Comparison of ENCODE assay signal across 8 cellular contexts in the genomic region with DNA sequence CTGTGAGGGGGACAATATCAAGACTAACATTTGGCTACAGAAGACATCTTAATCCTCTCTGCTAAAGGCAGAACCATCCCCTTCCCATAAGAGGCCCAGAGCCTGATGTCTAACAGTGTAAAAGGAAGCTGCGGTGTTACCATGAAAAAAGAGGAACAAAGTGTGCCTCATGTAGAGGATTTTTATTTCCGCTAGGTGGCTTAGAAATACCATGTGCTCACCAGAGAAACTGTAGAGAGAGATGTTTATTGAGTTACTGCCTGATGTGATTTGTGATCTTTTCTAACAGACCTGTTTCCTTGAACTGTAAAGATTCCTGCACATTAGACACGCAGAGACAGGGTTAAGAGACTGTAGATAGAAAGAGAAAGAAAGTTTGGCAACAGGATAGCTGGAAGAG. TPM values are rescaled to one million over a fixed set of nuclear protein-coding genes. Genes with fewer than 3 reads are reported as not detected.
DNase-seq lines count a peak whose midpoint lies in the region; ATAC-seq and TF ChIP-seq lines count a peak whose summit lies in the region.

No MANE protein-coding gene starts in this region.

- H3K79me2 ChIP-seq in OCI-LY1 (ENCODE audit: insufficient read depth, low read length): no peaks in the 10 kb centered on the region

- no peak overlapping the region for H3K4me2 ChIP-seq in OCI-LY1 (ENCODE audit: low read length)

- no peak for TF ChIP-seq EP300 in ovary (IDR thresholded peaks at IDR 0.05)

- H3F3A ChIP-seq in OCI-LY1 (ENCODE audit: insufficient read depth, low read length): no peaks in the 10 kb centered on the region

- no peaks in the 10 kb centered on the region for H3K9me2 ChIP-seq in OCI-LY1 (ENCODE audit: low read depth, low read length)

- POLR2A ChIA-PET in HEK293T (lab: Yijun Ruan, JAX): no interaction called here

- no peaks in the 10 kb centered on the region for H3K4me1 ChIP-seq in OCI-LY1 (ENCODE audit: insufficient read depth, low read length, severe bottlenecking)
- no peaks in the 10 kb centered on the region for H3K4me1 ChIP-seq in ovary (ENCODE audit: insufficient read depth)

- no peak overlapping the region for H3K27ac ChIP-seq in OCI-LY1 (ENCODE audit: low read depth, low read length, poor library complexity, severe bottlenecking)
- H3K27ac ChIP-seq in ovary: no peak overlapping the region

- intact Hi-C loops in ovary (cut with DNase I): no loop called here

- no peak overlapping the region for H2AFZ ChIP-seq in OCI-LY1 (ENCODE audit: low read length)

- H3K4me3 ChIP-seq in OCI-LY1 (ENCODE audit: low read depth, low read length, poor library complexity, severe bottlenecking): no peak overlapping the region
- H3K4me3 ChIP-seq in ovary: no peak overlapping the region

- no peak for ATAC-seq in HG02938 (IDR thresholded peaks at IDR 0.05; ENCODE audit: unreplicated experiment)

- H4K20me1 ChIP-seq in OCI-LY1 (ENCODE audit: insufficient read depth, low read length): no peaks in the 10 kb centered on the region

- no peak overlapping the region for H3K9ac ChIP-seq in OCI-LY1 (ENCODE audit: low read length)

- CTCF ChIA-PET in HEK293T (lab: Yijun Ruan, JAX): no interaction called here

- H3K27me3 ChIP-seq in OCI-LY1 (ENCODE audit: insufficient read depth, low read length) (no peaks in the 10 kb centered on the region), ovary (no peaks in the 10 kb centered on the region)

- TF ChIP-seq POLR2A in ovary (IDR thresholded peaks at IDR 0.05): no peak

- DNase-seq in HEK293T (ENCODE audit: extremely low spot score): peak; percentile 14
- peak; percentile 29 for DNase-seq in iPS-NIHi11 (ENCODE audit: low spot score)
- DNase-seq in ovary: no peak
- no peak for DNase-seq in DMS79 treated with DMSO at 0.1 percent for 48 hours (lab: John Stamatoyannopoulos, UW)
- no peak for DNase-seq in T-helper 9 cell

- TF ChIP-seq CTCF in GM12873 (IDR thresholded peaks at IDR 0.05; ENCODE audit: insufficient read depth, low read depth, low read length, missing control alignments): peak; percentile 61
- peak; percentile 54 for TF ChIP-seq CTCF in OCI-LY1 (IDR thresholded peaks at IDR 0.05; ENCODE audit: low read length)
- no peak for TF ChIP-seq CTCF in ovary (IDR thresholded peaks at IDR 0.05)

- H3K9me3 ChIP-seq in OCI-LY1 (ENCODE audit: low read length) (no peaks in the 10 kb centered on the region), ovary (no peaks in the 10 kb centered on the region)

- H3K36me3 ChIP-seq in OCI-LY1 (ENCODE audit: insufficient read depth, low read length): no peaks in the 10 kb centered on the region
- no peaks in the 10 kb centered on the region for H3K36me3 ChIP-seq in ovary

- WGBS in ovary, 3 donors: 39 to 46% (median 41%) methylated on average over 3 of the region's 3 CpGs

TF ChIP-seq in HEK293T, 16 proteins besides CTCF, POLR2A, EP300 and RAD21:
- no peak for TF ChIP-seq HDGF (IDR thresholded peaks at IDR 0.05; ENCODE audit: borderline replicate concordance)
- TF ChIP-seq, protein P1, sequence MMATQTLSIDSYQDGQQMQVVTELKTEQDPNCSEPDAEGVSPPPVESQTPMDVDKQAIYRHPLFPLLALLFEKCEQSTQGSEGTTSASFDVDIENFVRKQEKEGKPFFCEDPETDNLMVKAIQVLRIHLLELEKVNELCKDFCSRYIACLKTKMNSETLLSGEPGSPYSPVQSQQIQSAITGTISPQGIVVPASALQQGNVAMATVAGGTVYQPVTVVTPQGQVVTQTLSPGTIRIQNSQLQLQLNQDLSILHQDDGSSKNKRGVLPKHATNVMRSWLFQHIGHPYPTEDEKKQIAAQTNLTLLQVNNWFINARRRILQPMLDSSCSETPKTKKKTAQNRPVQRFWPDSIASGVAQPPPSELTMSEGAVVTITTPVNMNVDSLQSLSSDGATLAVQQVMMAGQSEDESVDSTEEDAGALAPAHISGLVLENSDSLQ (IDR thresholded peaks at IDR 0.05): 0 out of 2 replicates have a peak, but pooled peaks have one; percentile 2

RNA-seq across cellular contexts. Expression of gene OR5H15, which starts 22.1 kb away (rescaled TPM):
- not detected for total RNA-seq in ovary
- polyA plus RNA-seq in ovary: not detected

RNA-seq across cellular contexts. Expression of gene OR5H14, which starts 41.3 kb away (rescaled TPM):
- total RNA-seq in ovary: not detected
- not detected for polyA plus RNA-seq in ovary

RNA-seq across cellular contexts. Expression of gene OR5H1, which starts 58.0 kb away (rescaled TPM):
- not detected for total RNA-seq in ovary
- polyA plus RNA-seq in ovary: not detected

Comparison
In these comparisons a context has a peak if more than half of its experiments do, and no peak if none do; other contexts are left out.
1. CTCF ChIP-seq: peak in GM12873 (single experiment) and OCI-LY1 (single experiment); none in ovary (0 of 3).
2. DNase-seq: peak in HEK293T (single experiment) and iPS-NIHi11 (single experiment); none in ovary (0 of 5), DMS79 treated with DMSO at 0.1 percent for 48 hours (single experiment) and T-helper 9 cell (single experiment).